In genomic region chr17:17712268-17712924, GRCh38 we compare ENCODE assay signal across 8 cellular contexts. TPM values are rescaled to one million over a fixed set of nuclear protein-coding genes. Genes with fewer than 3 reads are reported as not detected.
DNase-seq lines count a peak whose midpoint lies in the region; ATAC-seq and TF ChIP-seq lines count a peak whose summit lies in the region.

No MANE protein-coding gene starts in this region.

- H3K27me3 ChIP-seq in gastroesophageal sphincter (no peaks in the 10 kb centered on the region), MG63 (no peaks in the 10 kb centered on the region)

- H3K27ac Mint-ChIP-seq in activated T-cell treated with anti-CD3 and anti-CD28 coated beads, Interleukin-2, amount 50 U/mL, for 24 hours: peak overlapping the region; percentile 69
- no peak overlapping the region for H3K27ac Mint-ChIP-seq in T-helper 17 cell

- ATAC-seq in HG02938 (IDR thresholded peaks at IDR 0.05; ENCODE audit: unreplicated experiment) (peak; percentile 75), T-helper 17 cell (peak; percentile 54), gastroesophageal sphincter (no peak)

- H3K9me3 Mint-ChIP-seq in activated T-cell treated with anti-CD3 and anti-CD28 coated beads, Interleukin-2, amount 50 U/mL, for 24 hours: no peaks in the 10 kb centered on the region

- TF ChIP-seq CTCF in gastroesophageal sphincter (IDR thresholded peaks at IDR 0.05): no peak

- peaks cover 6% of the 10 kb centered on the region for H3K36me3 Mint-ChIP-seq in activated T-cell treated with anti-CD3 and anti-CD28 coated beads, Interleukin-2, amount 50 U/mL, for 24 hours (ENCODE audit: low read depth)
- H3K36me3 Mint-ChIP-seq in T-helper 17 cell (ENCODE audit: low read depth): peaks cover 3% of the 10 kb centered on the region

- no peak for TF ChIP-seq EP300 in gastroesophageal sphincter (IDR thresholded peaks at IDR 0.05)

- H3K36me3 ChIP-seq in gastroesophageal sphincter (no peaks in the 10 kb centered on the region), MG63 (no peaks in the 10 kb centered on the region; the same call in 1 of the 2 replicates)

- no peak overlapping the region for H3K4me3 Mint-ChIP-seq in activated T-cell treated with anti-CD3 and anti-CD28 coated beads, Interleukin-2, amount 50 U/mL, for 24 hours
- H3K4me3 Mint-ChIP-seq in T-helper 17 cell: no peak overlapping the region

- H3K4me1 Mint-ChIP-seq in activated T-cell treated with anti-CD3 and anti-CD28 coated beads, Interleukin-2, amount 50 U/mL, for 24 hours (ENCODE audit: low read depth): peaks cover 21% of the 10 kb centered on the region
- H3K4me1 Mint-ChIP-seq in T-helper 17 cell: peaks cover 13% of the 10 kb centered on the region

- H3K27ac ChIP-seq in gastroesophageal sphincter: peak overlapping the region; percentile 72 to 87 (median 84)

- WGBS in gastroesophageal sphincter (ENCODE audit: low coverage in 1 of 2), 2 donors: 65 to 74% methylated on average over 3 to 5 of the region's 5 CpGs

- H3K27me3 Mint-ChIP-seq in activated T-cell treated with anti-CD3 and anti-CD28 coated beads, Interleukin-2, amount 50 U/mL, for 24 hours: no peaks in the 10 kb centered on the region
- H3K27me3 Mint-ChIP-seq in T-helper 17 cell: peaks cover 13% of the 10 kb centered on the region

- H3K4me1 ChIP-seq in gastroesophageal sphincter: peaks cover 3 to 87% (median 39%) of the 10 kb centered on the region in 3 donors

- H3K9me3 ChIP-seq in T-helper 17 cell (ENCODE audit: control insufficient read depth, low read length, poor library complexity, severe bottlenecking) (no peaks in the 10 kb centered on the region), gastroesophageal sphincter (no peaks in the 10 kb centered on the region), MG63 (no peaks in the 10 kb centered on the region)

- no peak for TF ChIP-seq POLR2A in gastroesophageal sphincter (IDR thresholded peaks at IDR 0.05)

- no peak overlapping the region for H3K4me3 ChIP-seq in gastroesophageal sphincter
- no peak overlapping the region for H3K4me3 ChIP-seq in MG63

- DNase-seq in activated T-cell treated with anti-CD3 and anti-CD28 coated beads, Interleukin-2, amount 50 U/mL, for 24 hours: no peak
- no peak for DNase-seq in activated T-cell treated with anti-CD3 and anti-CD28 coated beads, Interleukin-2, amount 50 U/mL, for 1 hour
- DNase-seq in T-helper 17 cell (no peak), cerebellar cortex (ENCODE audit: low spot score) (no peak), MG63 (no peak), NCI-H1105 treated with DMSO at 0.1 percent for 48 hours (lab: John Stamatoyannopoulos, UW) (no peak)

RNA-seq across cellular contexts. Expression of gene RAI1, which starts 31.1 kb away (rescaled TPM):
- total RNA-seq in T-helper 17 cell (10 to 100 TPM; 18.4 to 18.6 TPM), gastroesophageal sphincter (10 to 100 TPM; 15.9 to 39.7 (median 28.3) TPM)
- total RNA-seq in MG63 (2014; rRNA removed; shearing (Covaris generic); ENCODE audit: low replicate concordance): 2.9 and 7.1 TPM in 2 replicates
